Comparison of ENCODE assay signal across 9 cellular contexts in genomic region chr15:98943609-98944111, GRCh38.
DNase-seq lines count a peak whose midpoint lies in the region; ATAC-seq and TF ChIP-seq lines count a peak whose summit lies in the region.
"Had no signal": no experiment of that assay in that cellular context is flagged by ENCODE, and none has a peak within 500 bp of the region (broad histone marks: within the 10 kb centered on the region; RNA-seq: fewer than 3 reads in every experiment).

No MANE protein-coding gene starts in this region.

- no peak overlapping the region for H3K9ac ChIP-seq in mucosa of rectum (ENCODE audit: low read depth in 1 of 2, low read length in 2 of 2)

- H3K4me1 ChIP-seq in Peyer's patch (no peaks in the 10 kb centered on the region), mucosa of rectum (ENCODE audit: control insufficient read depth in 2 of 2, insufficient read depth in 2 of 2, low read length in 2 of 2) (peaks cover 12 to 13% of the 10 kb centered on the region in 2 donors), uterus (no peaks in the 10 kb centered on the region), foreskin keratinocyte (no peaks in the 10 kb centered on the region)

- H3K9me3 ChIP-seq in Peyer's patch (no peaks in the 10 kb centered on the region), mucosa of rectum (ENCODE audit: control insufficient read depth in 2 of 2, low read length in 2 of 2) (no peaks in the 10 kb centered on the region), uterus (no peaks in the 10 kb centered on the region)

- intact Hi-C loops in uterus (cut with DNase I; ENCODE audit: low total_unique reads): no loop called here

- no peak for TF ChIP-seq POLR2A in Peyer's patch (IDR thresholded peaks at IDR 0.05)
- TF ChIP-seq POLR2A in uterus (IDR thresholded peaks at IDR 0.05): no peak

- H3K4me3 ChIP-seq in Peyer's patch: no peak overlapping the region
- H3K4me3 ChIP-seq in fibroblast of mammary gland (ENCODE audit: control insufficient read depth, low read depth, low read length): no peak overlapping the region
- H3K4me3 ChIP-seq in mucosa of rectum (ENCODE audit: low read length in 2 of 2): no peak overlapping the region
- no peak overlapping the region for H3K4me3 ChIP-seq in uterus

- DNase-seq in Peyer's patch (peak in 1 of 3 donors; percentile 40), fibroblast of mammary gland (ENCODE audit: low read depth) (peak; percentile 28), uterus (peak; percentile 37 to 64), GM13977 (ENCODE audit: low spot score) (no peak), foreskin keratinocyte (no peak)
- DNase-seq: NCI-H1417 treated with DMSO at 0.1 percent for 48 hours had no signal

- in situ Hi-C loops in GM13977 (cut with MboI; ENCODE audit: low pct_unique_long_range_greater_than_20kb, low sequenced_read_pairs, unreplicated experiment): no loop called here

- H3K27me3 ChIP-seq in Peyer's patch (no peaks in the 10 kb centered on the region), mucosa of rectum (ENCODE audit: control insufficient read depth in 2 of 2, insufficient read depth in 2 of 2, low read length in 2 of 2) (no peaks in the 10 kb centered on the region), uterus (no peaks in the 10 kb centered on the region), foreskin keratinocyte (no peaks in the 10 kb centered on the region)

- no peak for ATAC-seq in GM19463 (IDR thresholded peaks at IDR 0.05; ENCODE audit: unreplicated experiment)
- ATAC-seq in foreskin keratinocyte: no peak
- ATAC-seq: activated T-helper 17 cell treated with anti-CD3 and anti-CD28 coated beads, Interleukin-2, amount 50 U/mL, for 72 hours had no signal

- H3K27ac ChIP-seq in Peyer's patch (peak overlapping the region in 3 of 4 donors; percentile 0 to 32 (median 19)), mucosa of rectum (ENCODE audit: low read depth in 2 of 2, low read length in 2 of 2) (peak overlapping the region; percentile 17), uterus (peak overlapping the region; percentile 76 to 90), foreskin keratinocyte (no peak overlapping the region)

- H3K36me3 ChIP-seq in Peyer's patch: peaks cover 0 to 41% (median 0%) of the 10 kb centered on the region in 3 donors
- peaks cover 9 to 33% of the 10 kb centered on the region in 2 donors for H3K36me3 ChIP-seq in mucosa of rectum (ENCODE audit: control insufficient read depth in 2 of 2, insufficient read depth in 2 of 2, low read length in 2 of 2)
- no peaks in the 10 kb centered on the region for H3K36me3 ChIP-seq in uterus

- TF ChIP-seq CTCF in Peyer's patch (IDR thresholded peaks at IDR 0.05) (no peak), fibroblast of mammary gland (conservative IDR thresholded peaks at IDR 0.05; ENCODE audit: control insufficient read depth, insufficient read depth, low read depth, low read length) (no peak), uterus (IDR thresholded peaks at IDR 0.05) (no peak), GM13977 (IDR thresholded peaks at IDR 0.05; ENCODE audit: extremely low read depth, insufficient read depth, missing control alignments) (no peak), foreskin keratinocyte (conservative IDR thresholded peaks at IDR 0.05) (no peak)

Comparison
In these comparisons a context has a peak if more than half of its experiments do, and no peak if none do; other contexts are left out.
1. DNase-seq: peak in fibroblast of mammary gland (single experiment) and uterus (2 of 2); none in GM13977 (single experiment) and foreskin keratinocyte (0 of 2).